In the genomic region with DNA sequence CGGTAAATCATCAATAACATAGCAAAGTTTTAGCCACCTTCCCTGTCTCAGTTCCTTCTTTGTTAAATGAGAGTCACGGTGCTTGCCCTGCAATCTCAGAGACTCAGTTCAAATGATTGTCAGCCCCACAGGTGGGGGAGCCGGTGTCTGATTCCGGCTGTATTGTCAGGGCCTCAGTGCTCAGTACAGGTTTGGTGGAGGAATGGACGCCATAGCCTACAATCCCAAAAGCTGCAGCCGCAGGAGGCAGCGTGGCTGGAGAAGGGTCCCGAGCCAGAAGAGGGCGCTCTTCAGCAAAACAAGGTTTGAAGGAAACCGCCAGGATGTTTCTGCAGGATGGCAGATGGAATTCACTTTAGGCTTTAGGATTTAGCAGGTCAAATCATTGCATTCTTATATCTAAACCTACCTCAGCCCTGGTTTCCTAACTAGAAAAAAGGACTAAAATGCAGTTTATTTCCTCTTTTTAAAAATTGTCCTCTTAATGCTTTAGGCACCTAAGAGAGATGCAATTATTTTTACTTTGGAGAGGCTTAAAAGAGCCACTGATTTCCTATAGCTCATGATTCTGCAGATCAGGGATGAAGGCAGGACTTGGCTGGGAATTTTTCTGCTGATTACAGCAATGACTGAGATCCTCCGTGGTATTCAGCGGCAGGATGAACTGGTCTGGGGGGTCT, we compare ENCODE assay signal across 2 cellular contexts.
TF ChIP-seq lines count a peak whose summit lies in the region.

No MANE protein-coding gene starts in this region.

TF ChIP-seq in A549, 52 proteins besides CTCF, POLR2A, EP300 and RAD21 (continued from another document):
- TF ChIP-seq MAX (IDR thresholded peaks at IDR 0.05) (peak; percentile 57), SREBF2 (IDR thresholded peaks at IDR 0.05) (no peak), PHF8 (IDR thresholded peaks at IDR 0.05; ENCODE audit: borderline replicate concordance, low read depth) (no peak), NFE2L2 (conservative IDR thresholded peaks at IDR 0.05; ENCODE audit: low read length) (no peak), SMC3 (IDR thresholded peaks at IDR 0.05) (peak; percentile 97), MYC (IDR thresholded peaks at IDR 0.05; ENCODE audit: borderline replicate concordance, low read length) (peak; percentile 73; the same call in 1 of the 2 replicates)
- TF ChIP-seq, protein P1, sequence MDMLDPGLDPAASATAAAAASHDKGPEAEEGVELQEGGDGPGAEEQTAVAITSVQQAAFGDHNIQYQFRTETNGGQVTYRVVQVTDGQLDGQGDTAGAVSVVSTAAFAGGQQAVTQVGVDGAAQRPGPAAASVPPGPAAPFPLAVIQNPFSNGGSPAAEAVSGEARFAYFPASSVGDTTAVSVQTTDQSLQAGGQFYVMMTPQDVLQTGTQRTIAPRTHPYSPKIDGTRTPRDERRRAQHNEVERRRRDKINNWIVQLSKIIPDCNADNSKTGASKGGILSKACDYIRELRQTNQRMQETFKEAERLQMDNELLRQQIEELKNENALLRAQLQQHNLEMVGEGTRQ (IDR thresholded peaks at IDR 0.05): no peak
- TF ChIP-seq, protein P2, sequence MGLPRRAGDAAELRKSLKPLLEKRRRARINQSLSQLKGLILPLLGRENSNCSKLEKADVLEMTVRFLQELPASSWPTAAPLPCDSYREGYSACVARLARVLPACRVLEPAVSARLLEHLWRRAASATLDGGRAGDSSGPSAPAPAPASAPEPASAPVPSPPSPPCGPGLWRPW (IDR thresholded peaks at IDR 0.05): no peak

TF ChIP-seq in K562, 482 proteins besides CTCF, POLR2A, EP300 and RAD21 (continues in another document):
- TF ChIP-seq CEBPZ (IDR thresholded peaks at IDR 0.05; ENCODE audit: borderline replicate concordance, low read depth, low read length) (no peak), ZFX (CRISPR knock-in tag; IDR thresholded peaks at IDR 0.05) (no peak), UBTF (IDR thresholded peaks at IDR 0.05; ENCODE audit: borderline replicate concordance in 1 of 2, low read depth in 2 of 2, low read length in 2 of 2) (no peak), RCOR1 (IDR thresholded peaks at IDR 0.05; ENCODE audit: borderline replicate concordance in 1 of 2, low read depth in 2 of 2, low read length in 2 of 2) (peak in 1 of 2 experiments; percentile 67; a peak in 2 of 4 replicates), ARNT (IDR thresholded peaks at IDR 0.05) (no peak), KLF16 (IDR thresholded peaks at IDR 0.05) (no peak), DIDO1 (tag; IDR thresholded peaks at IDR 0.05; ENCODE audit: low read depth) (no peak), CTCFL (IDR thresholded peaks at IDR 0.05; ENCODE audit: borderline replicate concordance, insufficient read depth, low read depth, low read length, poor library complexity, severe bottlenecking) (peak; percentile 15), MYC (IDR thresholded peaks at IDR 0.05; ENCODE audit: low read depth, low read length) (0 out of 2 replicates have a peak, but pooled peaks have one; percentile 51), MYC (CRISPR knock-in tag; IDR thresholded peaks at IDR 0.05; ENCODE audit: borderline replicate concordance, low read depth) (no peak), SMC3 (conservative IDR thresholded peaks at IDR 0.05; ENCODE audit: insufficient read depth, low read depth, low read length) (peak; percentile 87), BHLHE40 (IDR thresholded peaks at IDR 0.05; ENCODE audit: low read length) (0 out of 2 replicates have a peak, but pooled peaks have one; percentile 21), CBFB (CRISPR knock-in tag; IDR thresholded peaks at IDR 0.05) (no peak), ZBTB40 (IDR thresholded peaks at IDR 0.05) (no peak), ZBTB40 (CRISPR knock-in tag; IDR thresholded peaks at IDR 0.05) (no peak), MYNN (IDR thresholded peaks at IDR 0.05) (0 out of 2 replicates have a peak, but pooled peaks have one; percentile 27), MYNN (CRISPR knock-in tag; IDR thresholded peaks at IDR 0.05) (no peak), JUND (IDR thresholded peaks at IDR 0.05; ENCODE audit: borderline replicate concordance, low read depth, low read length) (0 out of 2 replicates have a peak, but pooled peaks have one; percentile 18), JUND (tag; IDR thresholded peaks at IDR 0.05; ENCODE audit: borderline replicate concordance, low read depth, low read length) (no peak), DEAF1 (CRISPR knock-in tag; IDR thresholded peaks at IDR 0.05) (peak; percentile 76), SLC30A9 (CRISPR knock-in tag; IDR thresholded peaks at IDR 0.05) (no peak)
- TF ChIP-seq, protein P3, sequence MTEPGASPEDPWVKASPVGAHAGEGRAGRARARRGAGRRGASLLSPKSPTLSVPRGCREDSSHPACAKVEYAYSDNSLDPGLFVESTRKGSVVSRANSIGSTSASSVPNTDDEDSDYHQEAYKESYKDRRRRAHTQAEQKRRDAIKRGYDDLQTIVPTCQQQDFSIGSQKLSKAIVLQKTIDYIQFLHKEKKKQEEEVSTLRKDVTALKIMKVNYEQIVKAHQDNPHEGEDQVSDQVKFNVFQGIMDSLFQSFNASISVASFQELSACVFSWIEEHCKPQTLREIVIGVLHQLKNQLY (CRISPR knock-in tag; conservative IDR thresholded peaks at IDR 0.05): no peak
